Comparison of ENCODE assay signal across 12 cellular contexts in the genomic region with DNA sequence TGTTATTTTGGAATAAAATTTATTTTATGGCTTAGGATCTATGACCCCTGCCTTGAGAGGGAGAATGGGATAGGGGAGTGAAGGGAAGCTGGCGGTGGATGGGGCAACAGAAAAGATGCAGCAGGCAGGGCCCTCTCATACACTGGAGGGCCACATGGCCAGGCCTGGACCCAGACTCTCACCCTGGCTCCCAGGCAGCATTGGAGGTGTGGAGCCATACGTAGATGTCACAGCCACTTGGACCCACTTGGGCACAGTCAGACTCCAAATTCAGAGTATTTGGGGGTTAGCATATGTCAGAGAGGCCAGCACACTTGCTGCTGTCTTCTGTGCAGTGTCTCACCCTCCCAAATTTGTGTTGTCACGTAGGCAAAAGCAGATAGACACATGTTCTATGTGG. TPM values are rescaled to one million over a fixed set of nuclear protein-coding genes. Genes with fewer than 3 reads are reported as not detected.
DNase-seq lines count a peak whose midpoint lies in the region; ATAC-seq and TF ChIP-seq lines count a peak whose summit lies in the region.
"Had no signal": no experiment of that assay in that cellular context is flagged by ENCODE, and none has a peak within 500 bp of the region (broad histone marks: within the 10 kb centered on the region; RNA-seq: fewer than 3 reads in every experiment).

No MANE protein-coding gene starts in this region.

- H3K36me3 ChIP-seq in psoas muscle (ENCODE audit: insufficient read depth in 1 of 2, low read depth in 1 of 2) = peaks cover 7 to 55% of the 10 kb centered on the region in 2 donors

- H3K27ac ChIP-seq in psoas muscle = no peak overlapping the region

- ATAC-seq in central memory CD8-positive, alpha-beta T cell (replicated peaks; ENCODE audit: extremely low read depth, poor library complexity, severe bottlenecking) = no peak
- ATAC-seq in GM19397 (IDR thresholded peaks at IDR 0.05; ENCODE audit: unreplicated experiment) = no peak
- no peak for ATAC-seq in psoas muscle
- no peak for ATAC-seq in GM21737 (IDR thresholded peaks at IDR 0.05; ENCODE audit: unreplicated experiment)
- no peak for ATAC-seq in GM19324 (IDR thresholded peaks at IDR 0.05; ENCODE audit: low FRiP score, unreplicated experiment)

- no peak overlapping the region for H3K4me3 ChIP-seq in psoas muscle
- H3K4me3 ChIP-seq: right atrium auricular region had no signal

- no peak overlapping the region for H3K4me3 Mint-ChIP-seq in Calu3 (ENCODE audit: low read depth, unreplicated experiment)
- H3K4me3 Mint-ChIP-seq in central memory CD8-positive, alpha-beta T cell = no peak overlapping the region

- H3K9me3 ChIP-seq in psoas muscle = no peaks in the 10 kb centered on the region
- H3K9me3 ChIP-seq: right atrium auricular region had no signal

- peak overlapping the region; percentile 23 for H3K27ac Mint-ChIP-seq in Calu3 (ENCODE audit: unreplicated experiment)
- H3K27ac Mint-ChIP-seq in central memory CD8-positive, alpha-beta T cell (ENCODE audit: low read depth) = peak overlapping the region; percentile 69

- TF ChIP-seq CTCF in Calu3 (IDR thresholded peaks at IDR 0.05; ENCODE audit: unreplicated experiment) = no peak
- TF ChIP-seq CTCF in psoas muscle (IDR thresholded peaks at IDR 0.05) = no peak

- H3K4me1 Mint-ChIP-seq in Calu3 (ENCODE audit: low read depth, unreplicated experiment) = peaks cover 35% of the 10 kb centered on the region
- H3K4me1 Mint-ChIP-seq in central memory CD8-positive, alpha-beta T cell = peaks cover 56% of the 10 kb centered on the region

- CTCF ChIA-PET in Calu3 (lab: Charles Lee) = no interaction called here

- no peaks in the 10 kb centered on the region for H3K27me3 Mint-ChIP-seq in Calu3 (ENCODE audit: unreplicated experiment)
- H3K27me3 Mint-ChIP-seq in central memory CD8-positive, alpha-beta T cell = no peaks in the 10 kb centered on the region

- no TSS peak for BruUV-seq in Calu3 (replicated peaks; lab: Mats Ljungman, UMichigan)

- H3K4me1 ChIP-seq in psoas muscle = peaks cover 15% of the 10 kb centered on the region

- no peaks in the 10 kb centered on the region for H3K9me3 Mint-ChIP-seq in Calu3 (ENCODE audit: low read depth, unreplicated experiment)
- no peaks in the 10 kb centered on the region for H3K9me3 Mint-ChIP-seq in central memory CD8-positive, alpha-beta T cell

- peaks cover 88% of the 10 kb centered on the region for H3K36me3 Mint-ChIP-seq in Calu3 (ENCODE audit: insufficient read depth, unreplicated experiment)
- H3K36me3 Mint-ChIP-seq in central memory CD8-positive, alpha-beta T cell (ENCODE audit: insufficient read depth) = peaks cover 22% of the 10 kb centered on the region

- no peak for DNase-seq in Calu3
- DNase-seq in NAMALWA (ENCODE audit: low spot score) = peak; percentile 17
- DNase-seq in central memory CD8-positive, alpha-beta T cell (ENCODE audit: low spot score in 2 of 2) = no peak
- peak; percentile 11 for DNase-seq in posterior vena cava (ENCODE audit: low spot score)
- DNase-seq in psoas muscle = no peak
- DNase-seq: activated CD4-positive, CD25-positive, alpha-beta regulatory T cell; GOT3; NCI-H146 had no signal

- intact Hi-C loops in Calu3 (cut with micrococcal nuclease; ENCODE audit: unreplicated experiment) (no loop called here), posterior vena cava (cut with DNase I) (no loop called here), psoas muscle (cut with DNase I) (no loop called here)

- WGBS in psoas muscle, 3 donors = 91 to 95% (median 94%) methylated on average over 3 of the region's 3 CpGs

- no peaks in the 10 kb centered on the region for H3K27me3 ChIP-seq in psoas muscle (ENCODE audit: insufficient read depth in 3 of 3, low read length in 2 of 3)
- H3K27me3 ChIP-seq: right atrium auricular region had no signal

RNA-seq across cellular contexts. Expression of a gene that starts 6.5 kb away (rescaled TPM):
- 21.3 and 25.6 TPM in 2 replicates for total RNA-seq in Calu3 (2022)
- 10 to 100 TPM; 27.0 to 36.3 TPM for total RNA-seq in posterior vena cava
- total RNA-seq in psoas muscle = 10 to 100 TPM in 2 of 4 donors, 1 to 10 TPM in 2; 7.1 to 28.4 (median 10.8) TPM
- 100 to 1,000 TPM in 1 of 3 donors, 1 to 10 TPM in 2; 5.6 to 114 (median 8.2) TPM for polyA plus RNA-seq in psoas muscle

RNA-seq across cellular contexts. Expression of a gene that starts 15.7 kb away (rescaled TPM):
- total RNA-seq in Calu3 (2022) = 213 and 243 TPM in 2 replicates
- 100 to 1,000 TPM; 162 to 201 TPM for total RNA-seq in posterior vena cava
- 10 to 100 TPM; 14.1 to 27.7 (median 18.2) TPM for total RNA-seq in psoas muscle
- 10 to 100 TPM; 10.4 to 11.6 (median 11.3) TPM for polyA plus RNA-seq in psoas muscle

RNA-seq across cellular contexts. Expression of a gene that starts 16.8 kb away (rescaled TPM):
- total RNA-seq in Calu3 (2022) = 60.4 and 63.2 TPM in 2 replicates
- 10 to 100 TPM in 1 of 2 donors, 1 to 10 TPM in 1; 8.8 to 12.4 TPM for total RNA-seq in posterior vena cava
- 1 to 10 TPM; 1.5 to 3.2 (median 2.1) TPM for total RNA-seq in psoas muscle
- polyA plus RNA-seq in psoas muscle = 1 to 10 TPM; 1.3 to 3.0 (median 2.7) TPM

RNA-seq across cellular contexts. Expression of a gene that starts 32.8 kb away (rescaled TPM):
- total RNA-seq in Calu3 (2022) (12.4 and 16.6 TPM in 2 replicates), posterior vena cava (100 to 1,000 TPM; 465 to 757 TPM), psoas muscle (10 to 100 TPM; 33.1 to 50.6 (median 35.1) TPM)
- 10 to 100 TPM; 10.7 to 14.7 (median 14.5) TPM for polyA plus RNA-seq in psoas muscle

RNA-seq across cellular contexts. Expression of a gene that starts 45.5 kb away (rescaled TPM):
- 0.31 and 1.5 TPM in 2 replicates for total RNA-seq in Calu3 (2022)
- total RNA-seq in posterior vena cava = 1 to 10 TPM in 1 of 2 donors, under 1 TPM in 1; 0.28 to 1.0 TPM
- total RNA-seq in psoas muscle = 1 to 10 TPM in 1 of 4 donors, under 1 TPM in 2, not detected in 1; 0.10 to 1.3 (median 0.20) TPM
- polyA plus RNA-seq in psoas muscle = under 1 TPM; 0.04 to 0.91 (median 0.18) TPM

Comparison
In these comparisons a context has a peak if more than half of its experiments do, and no peak if none do; other contexts are left out.
1. DNase-seq: peak in NAMALWA (single experiment) and posterior vena cava (single experiment); none in Calu3 (single experiment), central memory CD8-positive, alpha-beta T cell (0 of 2) and psoas muscle (0 of 2).